Comparison of ENCODE assay signal across 32 cellular contexts in the genomic region with DNA sequence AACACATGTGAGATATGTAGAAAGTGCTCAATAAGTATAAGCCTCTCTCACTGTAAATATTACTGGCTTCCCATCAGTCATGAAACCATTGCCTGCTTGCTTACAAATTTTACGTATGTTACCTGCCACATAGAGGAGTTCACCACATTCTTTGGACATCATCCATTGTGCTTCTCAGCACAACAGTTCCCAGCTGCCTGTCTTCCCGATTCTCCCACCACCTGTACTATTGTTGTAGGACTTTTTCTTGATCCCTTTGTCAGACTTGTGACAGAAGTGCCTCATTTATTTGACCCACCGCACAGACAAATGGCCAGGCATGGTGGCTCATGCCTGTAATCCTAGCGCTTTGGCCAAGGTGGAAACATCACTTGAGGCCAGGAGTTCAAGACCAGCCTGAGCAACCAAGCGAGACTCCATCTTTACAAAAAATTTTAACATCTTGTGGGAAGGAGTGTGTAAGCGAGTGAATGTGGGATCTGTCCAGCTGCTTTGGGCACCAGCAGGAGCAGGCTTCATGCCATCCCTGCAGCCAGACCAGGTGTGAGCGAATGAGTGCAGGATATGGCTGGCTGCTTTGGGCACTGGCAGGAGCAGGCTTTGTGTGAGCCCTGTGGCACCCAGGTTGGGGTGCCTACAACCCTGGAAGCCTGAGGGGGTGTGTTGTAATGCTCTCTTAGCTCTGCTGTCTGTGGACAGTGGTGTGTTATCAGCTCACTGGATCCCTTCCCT.
"Had no signal": no experiment of that assay in that cellular context is flagged by ENCODE, and none has a peak within 500 bp of the region (broad histone marks: within the 10 kb centered on the region; RNA-seq: fewer than 3 reads in every experiment).

No MANE protein-coding gene starts in this region.

- H3K4me1 Mint-ChIP-seq: activated CD4-positive, alpha-beta T cell treated with anti-CD3 and anti-CD28 coated beads, Interleukin-2, amount 10 ng/mL, durations not matched to agents 24 days and 14 days; activated naive CD4-positive, alpha-beta T cell treated with anti-CD3 and anti-CD28 coated beads, Interleukin-2, amount 10 ng/mL, durations not matched to agents 7 days and 5 days; activated naive CD8-positive, alpha-beta T cell treated with anti-CD3 and anti-CD28 coated beads, Interleukin-2, amount 50 U/mL, for 24 hours; central memory CD8-positive, alpha-beta T cell had no signal

- H3K9me3 Mint-ChIP-seq: activated naive CD4-positive, alpha-beta T cell treated with anti-CD3 and anti-CD28 coated beads, Interleukin-2, amount 10 ng/mL, durations not matched to agents 7 days and 5 days; central memory CD8-positive, alpha-beta T cell had no signal

- H3K27ac Mint-ChIP-seq: activated CD4-positive, alpha-beta T cell treated with anti-CD3 and anti-CD28 coated beads, Interleukin-2, amount 10 ng/mL, durations not matched to agents 24 days and 14 days; activated CD8-positive, alpha-beta T cell treated with anti-CD3 and anti-CD28 coated beads for 36 hours; activated naive CD4-positive, alpha-beta T cell treated with anti-CD3 and anti-CD28 coated beads, Interleukin-2, amount 10 ng/mL, durations not matched to agents 7 days and 5 days; activated naive CD8-positive, alpha-beta T cell; activated naive CD8-positive, alpha-beta T cell treated with anti-CD3 and anti-CD28 coated beads, Interleukin-2, amount 50 U/mL, for 24 hours; activated T-cell treated with anti-CD3 and anti-CD28 coated beads, Interleukin-2, amount 50 U/mL, for 24 hours; T-helper 1 cell treated with Interleukin-12 subunit alpha and Interleukin-12 subunit beta and Interleukin-4 antibody, amounts not matched to agents 30 μg/mL and 1 μg/mL, for 36 hours; T-helper 2 cell treated with Interferon-gamma antibody and Interleukin-4, amounts not matched to agents 5 μg/mL and 100 μg/mL, for 36 hours had no signal

- ATAC-seq: activated CD8-positive, alpha-beta T cell treated with anti-CD3 and anti-CD28 coated beads for 36 hours; activated naive CD8-positive, alpha-beta T cell treated with anti-CD3 and anti-CD28 coated beads, Interleukin-2, amount 50 U/mL, for 24 hours; PC-3 had no signal

- H3K36me3 ChIP-seq: brain microvascular endothelial cell, cardiac muscle cell, MG63, SJSA1 had no signal

- FAIRE-seq: RCC 7860, TTC549 had no signal

- H3K4me1 ChIP-seq: SJSA1 had no signal

- H3K4me2 ChIP-seq: SK-N-SH had no signal

- H3K27ac ChIP-seq: brain microvascular endothelial cell, cardiac muscle cell, SJSA1 had no signal

- H3K4me3 Mint-ChIP-seq: activated CD4-positive, alpha-beta T cell treated with anti-CD3 and anti-CD28 coated beads, Interleukin-2, amount 10 ng/mL, durations not matched to agents 24 days and 14 days; activated CD8-positive, alpha-beta T cell treated with anti-CD3 and anti-CD28 coated beads for 36 hours; activated naive CD4-positive, alpha-beta T cell treated with anti-CD3 and anti-CD28 coated beads, Interleukin-2, amount 10 ng/mL, durations not matched to agents 7 days and 5 days; activated naive CD8-positive, alpha-beta T cell; activated naive CD8-positive, alpha-beta T cell treated with anti-CD3 and anti-CD28 coated beads, Interleukin-2, amount 50 U/mL, for 24 hours; activated T-cell treated with anti-CD3 and anti-CD28 coated beads, Interleukin-2, amount 50 U/mL, for 24 hours; central memory CD8-positive, alpha-beta T cell; T-helper 1 cell treated with Interleukin-12 subunit alpha and Interleukin-12 subunit beta and Interleukin-4 antibody, amounts not matched to agents 30 μg/mL and 1 μg/mL, for 36 hours; T-helper 2 cell treated with Interferon-gamma antibody and Interleukin-4, amounts not matched to agents 5 μg/mL and 100 μg/mL, for 36 hours had no signal

- H3K27me3 ChIP-seq: brain microvascular endothelial cell, cardiac muscle cell, MG63, SJSA1 had no signal

- H3K9ac ChIP-seq: SK-N-SH had no signal

- H3K36me3 Mint-ChIP-seq: activated naive CD4-positive, alpha-beta T cell treated with anti-CD3 and anti-CD28 coated beads, Interleukin-2, amount 10 ng/mL, durations not matched to agents 7 days and 5 days had no signal

- DNase-seq: activated CD4-positive, alpha-beta T cell treated with anti-CD3 and anti-CD28 coated beads, Interleukin-2, amount 10 ng/mL, durations not matched to agents 24 days and 14 days; activated CD4-positive, alpha-beta T cell treated with anti-CD3 and anti-CD28 coated beads, Interleukin-2, amount 50 U/mL, for 4 hours; activated CD8-positive, alpha-beta T cell treated with anti-CD3 and anti-CD28 coated beads for 36 hours; activated gamma-delta T cell treated with Interleukin-2 at 50 U/mL for 16 hours; activated naive CD4-positive, alpha-beta T cell treated with anti-CD3 and anti-CD28 coated beads, Interleukin-2, amount 10 ng/mL, durations not matched to agents 7 days and 5 days; activated naive CD8-positive, alpha-beta T cell treated with anti-CD3 and anti-CD28 coated beads, Interleukin-2, amount 50 U/mL, for 24 hours; activated T-cell treated with anti-CD3 and anti-CD28 coated beads, Interleukin-2, amount 50 U/mL, for 24 hours; anterior cingulate cortex; brain microvascular endothelial cell; Karpas-422; KBM-7; MG63; NCI-H1092; NCI-H1436 treated with DMSO at 0.1 percent for 48 hours; NCI-H1694 treated with DMSO at 0.1 percent for 48 hours; NCI-H2029; NCI-H2171; NCI-H510A; NCI-H526; NCI-H748 treated with DMSO at 0.1 percent for 48 hours; NK-92 treated with Interleukin-12 subunit alpha and Interleukin-12 subunit beta, amount 100 ng/mL, for 24 hours; PC-3; SHP77 treated with DMSO at 0.1 percent for 48 hours; SK-N-SH had no signal

- H3K4me3 ChIP-seq: cardiac muscle cell, MG63, SJSA1 had no signal

- H3K9me3 ChIP-seq: SJSA1, SK-N-SH had no signal

- H3K9me2 ChIP-seq: SK-N-SH had no signal

- H3K27me3 Mint-ChIP-seq: activated CD4-positive, alpha-beta T cell treated with anti-CD3 and anti-CD28 coated beads, Interleukin-2, amount 10 ng/mL, durations not matched to agents 24 days and 14 days; activated naive CD8-positive, alpha-beta T cell; activated naive CD8-positive, alpha-beta T cell treated with anti-CD3 and anti-CD28 coated beads, Interleukin-2, amount 50 U/mL, for 24 hours had no signal
